ENCODE assay signal across 1 cellular context in the genomic region with DNA sequence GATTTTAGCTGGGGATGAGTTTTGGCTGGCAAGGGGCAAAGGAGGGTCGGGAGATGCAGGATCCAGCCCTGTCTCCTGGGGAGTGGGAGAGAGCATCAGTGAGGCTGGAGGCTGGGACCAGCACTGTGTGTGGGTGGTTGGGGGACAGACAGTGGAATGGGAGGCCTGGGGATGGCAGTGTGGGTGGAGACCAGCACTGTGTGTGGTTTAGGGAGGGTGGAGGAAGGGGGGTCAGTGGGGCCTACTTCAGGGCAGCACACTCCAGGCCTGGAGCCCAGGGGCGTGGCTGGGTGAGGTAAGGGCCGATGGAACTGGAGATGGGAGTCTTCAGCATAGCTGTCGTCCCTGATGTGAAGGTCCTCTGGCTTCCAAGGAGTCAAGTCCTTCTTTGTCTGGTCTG.
TF ChIP-seq lines count a peak whose summit lies in the region.

No MANE protein-coding gene starts in this region.

TF ChIP-seq in HEK293, 187 proteins besides CTCF, POLR2A, EP300 and RAD21:
- TF ChIP-seq, protein P1, sequence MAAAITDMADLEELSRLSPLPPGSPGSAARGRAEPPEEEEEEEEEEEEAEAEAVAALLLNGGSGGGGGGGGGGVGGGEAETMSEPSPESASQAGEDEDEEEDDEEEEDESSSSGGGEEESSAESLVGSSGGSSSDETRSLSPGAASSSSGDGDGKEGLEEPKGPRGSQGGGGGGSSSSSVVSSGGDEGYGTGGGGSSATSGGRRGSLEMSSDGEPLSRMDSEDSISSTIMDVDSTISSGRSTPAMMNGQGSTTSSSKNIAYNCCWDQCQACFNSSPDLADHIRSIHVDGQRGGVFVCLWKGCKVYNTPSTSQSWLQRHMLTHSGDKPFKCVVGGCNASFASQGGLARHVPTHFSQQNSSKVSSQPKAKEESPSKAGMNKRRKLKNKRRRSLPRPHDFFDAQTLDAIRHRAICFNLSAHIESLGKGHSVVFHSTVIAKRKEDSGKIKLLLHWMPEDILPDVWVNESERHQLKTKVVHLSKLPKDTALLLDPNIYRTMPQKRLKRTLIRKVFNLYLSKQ (tag by site-specific recombination; IDR thresholded peaks at IDR 0.05; ENCODE audit: borderline replicate concordance), result no peak
- TF ChIP-seq, protein P2, sequence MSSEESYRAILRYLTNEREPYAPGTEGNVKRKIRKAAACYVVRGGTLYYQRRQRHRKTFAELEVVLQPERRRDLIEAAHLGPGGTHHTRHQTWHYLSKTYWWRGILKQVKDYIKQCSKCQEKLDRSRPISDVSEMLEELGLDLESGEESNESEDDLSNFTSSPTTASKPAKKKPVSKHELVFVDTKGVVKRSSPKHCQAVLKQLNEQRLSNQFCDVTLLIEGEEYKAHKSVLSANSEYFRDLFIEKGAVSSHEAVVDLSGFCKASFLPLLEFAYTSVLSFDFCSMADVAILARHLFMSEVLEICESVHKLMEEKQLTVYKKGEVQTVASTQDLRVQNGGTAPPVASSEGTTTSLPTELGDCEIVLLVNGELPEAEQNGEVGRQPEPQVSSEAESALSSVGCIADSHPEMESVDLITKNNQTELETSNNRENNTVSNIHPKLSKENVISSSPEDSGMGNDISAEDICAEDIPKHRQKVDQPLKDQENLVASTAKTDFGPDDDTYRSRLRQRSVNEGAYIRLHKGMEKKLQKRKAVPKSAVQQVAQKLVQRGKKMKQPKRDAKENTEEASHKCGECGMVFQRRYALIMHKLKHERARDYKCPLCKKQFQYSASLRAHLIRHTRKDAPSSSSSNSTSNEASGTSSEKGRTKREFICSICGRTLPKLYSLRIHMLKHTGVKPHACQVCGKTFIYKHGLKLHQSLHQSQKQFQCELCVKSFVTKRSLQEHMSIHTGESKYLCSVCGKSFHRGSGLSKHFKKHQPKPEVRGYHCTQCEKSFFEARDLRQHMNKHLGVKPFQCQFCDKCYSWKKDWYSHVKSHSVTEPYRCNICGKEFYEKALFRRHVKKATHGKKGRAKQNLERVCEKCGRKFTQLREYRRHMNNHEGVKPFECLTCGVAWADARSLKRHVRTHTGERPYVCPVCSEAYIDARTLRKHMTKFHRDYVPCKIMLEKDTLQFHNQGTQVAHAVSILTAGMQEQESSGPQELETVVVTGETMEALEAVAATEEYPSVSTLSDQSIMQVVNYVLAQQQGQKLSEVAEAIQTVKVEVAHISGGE (tag by site-specific recombination; conservative IDR thresholded peaks at IDR 0.05; ENCODE audit: low read depth), result no peak
- TF ChIP-seq KLF1 (tag by site-specific recombination; IDR thresholded peaks at IDR 0.05) (peak; percentile 92), KLF10 (tag by site-specific recombination; IDR thresholded peaks at IDR 0.05) (no peak), ZBTB48 (tag by site-specific recombination; IDR thresholded peaks at IDR 0.05) (peak; percentile 74; the same call in 1 of the 2 replicates), GLIS2 (tag by site-specific recombination; IDR thresholded peaks at IDR 0.05) (0 out of 2 replicates have a peak, but pooled peaks have one; percentile 28), EGR2 (tag by site-specific recombination; IDR thresholded peaks at IDR 0.05; ENCODE audit: low read depth) (peak; percentile 96), ZNF221 (tag by site-specific recombination; IDR thresholded peaks at IDR 0.05; ENCODE audit: borderline replicate concordance) (no peak), ZNF626 (tag by site-specific recombination; IDR thresholded peaks at IDR 0.05) (no peak), ZNF133 (tag by site-specific recombination; IDR thresholded peaks at IDR 0.05) (no peak), ZFP69B (tag by site-specific recombination; IDR thresholded peaks at IDR 0.05) (peak; percentile 75), WT1 (tag by site-specific recombination; IDR thresholded peaks at IDR 0.05) (0 out of 2 replicates have a peak, but pooled peaks have one; percentile 37), ZBTB20 (tag by site-specific recombination; IDR thresholded peaks at IDR 0.05) (peak; percentile 2; the same call in 1 of the 2 replicates), ZFHX2 (tag by site-specific recombination; conservative IDR thresholded peaks at IDR 0.05) (peak; percentile 99)
- TF ChIP-seq, protein P3, sequence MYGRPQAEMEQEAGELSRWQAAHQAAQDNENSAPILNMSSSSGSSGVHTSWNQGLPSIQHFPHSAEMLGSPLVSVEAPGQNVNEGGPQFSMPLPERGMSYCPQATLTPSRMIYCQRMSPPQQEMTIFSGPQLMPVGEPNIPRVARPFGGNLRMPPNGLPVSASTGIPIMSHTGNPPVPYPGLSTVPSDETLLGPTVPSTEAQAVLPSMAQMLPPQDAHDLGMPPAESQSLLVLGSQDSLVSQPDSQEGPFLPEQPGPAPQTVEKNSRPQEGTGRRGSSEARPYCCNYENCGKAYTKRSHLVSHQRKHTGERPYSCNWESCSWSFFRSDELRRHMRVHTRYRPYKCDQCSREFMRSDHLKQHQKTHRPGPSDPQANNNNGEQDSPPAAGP (tag by site-specific recombination; IDR thresholded peaks at IDR 0.05), result peak; percentile 95
- TF ChIP-seq, protein P4, sequence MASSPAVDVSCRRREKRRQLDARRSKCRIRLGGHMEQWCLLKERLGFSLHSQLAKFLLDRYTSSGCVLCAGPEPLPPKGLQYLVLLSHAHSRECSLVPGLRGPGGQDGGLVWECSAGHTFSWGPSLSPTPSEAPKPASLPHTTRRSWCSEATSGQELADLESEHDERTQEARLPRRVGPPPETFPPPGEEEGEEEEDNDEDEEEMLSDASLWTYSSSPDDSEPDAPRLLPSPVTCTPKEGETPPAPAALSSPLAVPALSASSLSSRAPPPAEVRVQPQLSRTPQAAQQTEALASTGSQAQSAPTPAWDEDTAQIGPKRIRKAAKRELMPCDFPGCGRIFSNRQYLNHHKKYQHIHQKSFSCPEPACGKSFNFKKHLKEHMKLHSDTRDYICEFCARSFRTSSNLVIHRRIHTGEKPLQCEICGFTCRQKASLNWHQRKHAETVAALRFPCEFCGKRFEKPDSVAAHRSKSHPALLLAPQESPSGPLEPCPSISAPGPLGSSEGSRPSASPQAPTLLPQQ (tag by site-specific recombination; IDR thresholded peaks at IDR 0.05), result peak; percentile 91
- TF ChIP-seq, protein P5, sequence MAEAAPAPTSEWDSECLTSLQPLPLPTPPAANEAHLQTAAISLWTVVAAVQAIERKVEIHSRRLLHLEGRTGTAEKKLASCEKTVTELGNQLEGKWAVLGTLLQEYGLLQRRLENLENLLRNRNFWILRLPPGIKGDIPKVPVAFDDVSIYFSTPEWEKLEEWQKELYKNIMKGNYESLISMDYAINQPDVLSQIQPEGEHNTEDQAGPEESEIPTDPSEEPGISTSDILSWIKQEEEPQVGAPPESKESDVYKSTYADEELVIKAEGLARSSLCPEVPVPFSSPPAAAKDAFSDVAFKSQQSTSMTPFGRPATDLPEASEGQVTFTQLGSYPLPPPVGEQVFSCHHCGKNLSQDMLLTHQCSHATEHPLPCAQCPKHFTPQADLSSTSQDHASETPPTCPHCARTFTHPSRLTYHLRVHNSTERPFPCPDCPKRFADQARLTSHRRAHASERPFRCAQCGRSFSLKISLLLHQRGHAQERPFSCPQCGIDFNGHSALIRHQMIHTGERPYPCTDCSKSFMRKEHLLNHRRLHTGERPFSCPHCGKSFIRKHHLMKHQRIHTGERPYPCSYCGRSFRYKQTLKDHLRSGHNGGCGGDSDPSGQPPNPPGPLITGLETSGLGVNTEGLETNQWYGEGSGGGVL (tag by site-specific recombination; IDR thresholded peaks at IDR 0.05), result peak; percentile 41; the same call in 1 of the 2 replicates
- TF ChIP-seq, protein P6, sequence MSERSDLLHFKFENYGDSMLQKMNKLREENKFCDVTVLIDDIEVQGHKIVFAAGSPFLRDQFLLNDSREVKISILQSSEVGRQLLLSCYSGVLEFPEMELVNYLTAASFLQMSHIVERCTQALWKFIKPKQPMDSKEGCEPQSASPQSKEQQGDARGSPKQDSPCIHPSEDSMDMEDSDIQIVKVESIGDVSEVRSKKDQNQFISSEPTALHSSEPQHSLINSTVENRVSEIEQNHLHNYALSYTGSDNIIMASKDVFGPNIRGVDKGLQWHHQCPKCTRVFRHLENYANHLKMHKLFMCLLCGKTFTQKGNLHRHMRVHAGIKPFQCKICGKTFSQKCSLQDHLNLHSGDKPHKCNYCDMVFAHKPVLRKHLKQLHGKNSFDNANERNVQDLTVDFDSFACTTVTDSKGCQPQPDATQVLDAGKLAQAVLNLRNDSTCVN (tag by site-specific recombination; optimal IDR thresholded peaks at IDR 0.05), result peak; percentile 18
